Comparison of ENCODE assay signal across 1 cellular context in the genomic region with DNA sequence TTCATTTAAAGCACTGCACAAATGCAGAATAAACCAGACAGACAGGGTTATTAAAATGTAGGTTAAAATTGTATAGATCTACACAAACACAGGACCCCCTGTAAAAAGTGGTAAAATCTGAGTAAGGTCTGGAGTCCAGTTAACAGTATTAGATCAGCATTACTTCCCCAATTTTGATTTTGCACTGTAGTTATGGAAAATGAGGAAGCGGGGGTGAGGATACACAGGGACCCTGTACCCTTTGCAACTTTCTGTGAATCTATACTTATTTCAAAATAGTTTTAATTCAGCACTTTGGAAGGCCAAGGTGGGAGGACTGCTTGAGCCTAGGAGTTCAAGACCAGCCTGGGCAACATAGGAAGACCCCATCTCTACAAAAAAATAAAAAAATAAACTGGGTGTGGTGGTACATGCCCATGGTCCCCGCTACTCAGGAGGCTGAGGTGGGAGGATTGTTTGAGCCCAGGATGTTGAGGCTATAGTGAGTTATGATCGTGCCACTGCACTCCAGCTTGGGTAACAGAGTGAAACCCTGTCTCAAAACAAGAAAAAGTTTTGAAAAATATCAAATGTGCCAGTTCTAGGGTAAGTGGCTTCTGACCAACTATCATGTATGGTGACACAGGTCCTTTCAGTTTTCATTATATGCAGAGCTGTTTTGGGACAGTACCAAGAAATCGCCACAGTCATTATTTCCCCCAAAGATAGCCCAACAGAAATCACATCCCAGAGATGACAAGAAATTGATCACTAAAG.
TF ChIP-seq lines count a peak whose summit lies in the region.

No MANE protein-coding gene starts in this region.

TF ChIP-seq in HCT116, 20 proteins besides CTCF, POLR2A, EP300 and RAD21:
- TF ChIP-seq SIN3A (IDR thresholded peaks at IDR 0.05; ENCODE audit: low read depth) (no peak), EGR1 (IDR thresholded peaks at IDR 0.05; ENCODE audit: low read depth) (no peak), POLR2AphosphoS5 (IDR thresholded peaks at IDR 0.05; ENCODE audit: low read depth, low read length) (no peak), CEBPB (IDR thresholded peaks at IDR 0.05; ENCODE audit: low read depth) (no peak), JUND (IDR thresholded peaks at IDR 0.05) (no peak), MAX (IDR thresholded peaks at IDR 0.05) (no peak), ZFX (IDR thresholded peaks at IDR 0.05) (no peak), EZH2 (IDR thresholded peaks at IDR 0.05) (no peak), ZNF274 (IDR thresholded peaks at IDR 0.05; ENCODE audit: low read depth, low read length) (no peak), ZBTB33 (IDR thresholded peaks at IDR 0.05; ENCODE audit: extremely low read depth, insufficient replicate concordance, low read length) (no peak), SRF (IDR thresholded peaks at IDR 0.05; ENCODE audit: low read depth) (no peak)
- TF ChIP-seq, protein P1, sequence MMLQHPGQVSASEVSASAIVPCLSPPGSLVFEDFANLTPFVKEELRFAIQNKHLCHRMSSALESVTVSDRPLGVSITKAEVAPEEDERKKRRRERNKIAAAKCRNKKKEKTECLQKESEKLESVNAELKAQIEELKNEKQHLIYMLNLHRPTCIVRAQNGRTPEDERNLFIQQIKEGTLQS (IDR thresholded peaks at IDR 0.05): no peak
